In genomic region chr3:57794951-57795350, GRCh38 we compare ENCODE assay signal across 1 cellular context.
TF ChIP-seq lines count a peak whose summit lies in the region.

No MANE protein-coding gene starts in this region.

TF ChIP-seq in K562, 482 proteins besides CTCF, POLR2A, EP300 and RAD21 (continued from another document):
- no peak for TF ChIP-seq GTF2E2 (tag; IDR thresholded peaks at IDR 0.05)
- TF ChIP-seq ZNF282 (CRISPR knock-in tag; IDR thresholded peaks at IDR 0.05), result no peak
- no peak for TF ChIP-seq FIP1L1 (IDR thresholded peaks at IDR 0.05; ENCODE audit: low read depth, low read length, poor library complexity, severe bottlenecking)
- TF ChIP-seq BRD4 (IDR thresholded peaks at IDR 0.05), result no peak
- TF ChIP-seq ZNF224 (CRISPR knock-in tag; IDR thresholded peaks at IDR 0.05), result 0 out of 2 replicates have a peak, but pooled peaks have one; percentile 37
- no peak for TF ChIP-seq NR3C1 (CRISPR knock-in tag; IDR thresholded peaks at IDR 0.05)
- no peak for TF ChIP-seq E2F5 (CRISPR knock-in tag; IDR thresholded peaks at IDR 0.05)
- TF ChIP-seq NR2F6 (CRISPR knock-in tag; IDR thresholded peaks at IDR 0.05), result no peak
- no peak for TF ChIP-seq HBP1 (CRISPR knock-in tag; IDR thresholded peaks at IDR 0.05)
- TF ChIP-seq ZNF232 (CRISPR knock-in tag; IDR thresholded peaks at IDR 0.05), result peak; percentile 77; the same call in 1 of the 2 replicates
- no peak for TF ChIP-seq ILK (tag; IDR thresholded peaks at IDR 0.05; ENCODE audit: borderline replicate concordance, low read depth)
- no peak for TF ChIP-seq ZBTB5 (IDR thresholded peaks at IDR 0.05)
- no peak for TF ChIP-seq NFE2 (IDR thresholded peaks at IDR 0.05; ENCODE audit: low read depth)
- TF ChIP-seq ETV6 (IDR thresholded peaks at IDR 0.05; ENCODE audit: borderline replicate concordance in 1 of 2, low read depth in 2 of 2, low read length in 1 of 2), result no peak
- TF ChIP-seq ETV6 (CRISPR knock-in tag; IDR thresholded peaks at IDR 0.05; ENCODE audit: borderline replicate concordance), result peak; percentile 43; the same call in 1 of the 2 replicates
- TF ChIP-seq EGR1 (conservative IDR thresholded peaks at IDR 0.05), result no peak
- no peak for TF ChIP-seq MECOM (CRISPR knock-in tag; IDR thresholded peaks at IDR 0.05)
- no peak for TF ChIP-seq ZBTB26 (CRISPR knock-in tag; IDR thresholded peaks at IDR 0.05)
- TF ChIP-seq ETV5 (CRISPR knock-in tag; IDR thresholded peaks at IDR 0.05; ENCODE audit: low read depth), result no peak
